ENCODE assay signal across 21 cellular contexts in the genomic region with DNA sequence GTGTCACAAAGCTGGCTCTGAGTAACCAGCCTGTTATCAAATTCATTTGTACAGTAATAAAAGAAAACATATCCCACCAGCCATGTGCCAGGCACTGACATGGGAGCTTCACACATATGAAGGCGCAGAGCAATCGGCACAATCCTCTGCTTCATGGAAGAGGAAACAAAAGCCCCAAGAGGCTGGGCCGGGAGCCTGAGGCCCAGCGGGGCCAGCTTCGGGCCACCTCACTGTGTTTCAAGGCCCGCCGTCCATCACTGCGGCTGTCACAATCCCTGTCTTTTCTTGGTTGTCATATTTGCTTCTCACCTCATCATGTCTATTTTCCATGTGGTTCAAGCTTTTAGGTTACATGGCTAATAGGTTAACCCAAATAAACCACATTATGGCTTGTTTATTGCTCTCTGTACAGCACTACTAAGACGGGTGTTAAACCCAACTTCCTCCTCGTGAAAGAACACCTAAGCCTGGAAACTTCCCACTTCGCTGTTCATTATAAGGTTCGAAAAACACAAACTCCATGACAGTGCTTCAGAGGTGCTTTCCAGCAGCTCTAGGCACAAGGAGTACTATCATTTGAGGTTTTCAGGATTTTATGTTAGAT.
"Had no signal": no experiment of that assay in that cellular context is flagged by ENCODE, and none has a peak within 500 bp of the region (broad histone marks: within the 10 kb centered on the region; RNA-seq: fewer than 3 reads in every experiment).

No MANE protein-coding gene starts in this region.

- H3K27ac Mint-ChIP-seq: activated B cell treated with CpG ODN at 0.5 μM for 24 hours; activated CD4-positive, alpha-beta memory T cell treated with anti-CD3 and anti-CD28 coated beads for 36 hours; activated naive CD8-positive, alpha-beta T cell treated with anti-CD3 and anti-CD28 coated beads for 36 hours; activated T-helper 1 cell treated with anti-CD3 and anti-CD28 coated beads, Interleukin-12 subunit alpha, Interleukin-12 subunit beta, Interleukin-2, Interleukin-4 antibody, amounts not matched to agents 30 ng/mL and 10 ng/mL and 1 ng/mL, durations not matched to agents 14 hours and 24 hours and 36 hours; mesothelial cell of epicardium; stimulated activated memory B cell treated with anti-CD40 and anti-IgM and Interleukin-4, amounts not matched to agents 10 μg/mL and 1 μg/mL and 100 μg/mL, for 72 hours had no signal

- H3K4me1 ChIP-seq: esophagus muscularis mucosa, parathyroid adenoma, sigmoid colon had no signal

- H2AFZ ChIP-seq: parathyroid adenoma had no signal

- FAIRE-seq: endothelial cell of umbilical vein, islet of Langerhans had no signal

- H3K79me2 ChIP-seq: parathyroid adenoma had no signal

- H3K36me3 Mint-ChIP-seq: activated CD4-positive, alpha-beta memory T cell treated with anti-CD3 and anti-CD28 coated beads for 36 hours; mesothelial cell of epicardium; stimulated activated memory B cell treated with anti-CD40 and anti-IgM and Interleukin-4, amounts not matched to agents 10 μg/mL and 1 μg/mL and 100 μg/mL, for 72 hours had no signal

- H3K27me3 ChIP-seq: esophagus muscularis mucosa, sigmoid colon, upper lobe of right lung had no signal

- H3K36me3 ChIP-seq: esophagus muscularis mucosa, lower lobe of right lung, sigmoid colon, upper lobe of right lung had no signal

- DNase-seq: activated B cell treated with CpG ODN at 0.5 μM for 24 hours; activated CD4-positive, alpha-beta memory T cell treated with anti-CD3 and anti-CD28 coated beads for 36 hours; activated CD4-positive, alpha-beta T cell treated with anti-CD3 and anti-CD28 coated beads for 4 hours; activated naive CD4-positive, alpha-beta T cell; activated naive CD8-positive, alpha-beta T cell treated with anti-CD3 and anti-CD28 coated beads for 36 hours; activated T-cell treated with anti-CD3 and anti-CD28 coated beads for 4 hours; amniotic stem cell; effector CD8-positive, alpha-beta T cell; left cardiac atrium; lower lobe of right lung; sigmoid colon; stimulated activated CD4-positive, alpha-beta T cell treated with anti-CD3 and anti-CD28 coated beads, Interleukin-4, amount 100 ng/mL, for 24 hours; T-helper 9 cell; upper lobe of right lung had no signal

- H3K27ac ChIP-seq: esophagus muscularis mucosa, lower lobe of right lung, parathyroid adenoma, sigmoid colon, upper lobe of right lung had no signal

- ATAC-seq: left cardiac atrium; lower lobe of right lung; stimulated activated memory B cell treated with anti-CD40 and anti-IgM and Interleukin-4, amounts not matched to agents 10 μg/mL and 1 μg/mL and 100 μg/mL, for 72 hours; upper lobe of right lung had no signal

- H3K9me3 Mint-ChIP-seq: activated B cell treated with CpG ODN at 0.5 μM for 24 hours; activated CD4-positive, alpha-beta memory T cell treated with anti-CD3 and anti-CD28 coated beads for 36 hours; activated naive CD8-positive, alpha-beta T cell treated with anti-CD3 and anti-CD28 coated beads for 36 hours; activated T-helper 1 cell treated with anti-CD3 and anti-CD28 coated beads, Interleukin-12 subunit alpha, Interleukin-12 subunit beta, Interleukin-2, Interleukin-4 antibody, amounts not matched to agents 30 ng/mL and 10 ng/mL and 1 ng/mL, durations not matched to agents 14 hours and 24 hours and 36 hours had no signal

- H3K9ac ChIP-seq: parathyroid adenoma had no signal

- H3K4me3 Mint-ChIP-seq: activated B cell treated with CpG ODN at 0.5 μM for 24 hours; activated CD4-positive, alpha-beta memory T cell treated with anti-CD3 and anti-CD28 coated beads for 36 hours; activated naive CD8-positive, alpha-beta T cell treated with anti-CD3 and anti-CD28 coated beads for 36 hours; activated T-helper 1 cell treated with anti-CD3 and anti-CD28 coated beads, Interleukin-12 subunit alpha, Interleukin-12 subunit beta, Interleukin-2, Interleukin-4 antibody, amounts not matched to agents 30 ng/mL and 10 ng/mL and 1 ng/mL, durations not matched to agents 14 hours and 24 hours and 36 hours; mesothelial cell of epicardium; stimulated activated memory B cell treated with anti-CD40 and anti-IgM and Interleukin-4, amounts not matched to agents 10 μg/mL and 1 μg/mL and 100 μg/mL, for 72 hours had no signal

- H3K4me3 ChIP-seq: esophagus muscularis mucosa, lower lobe of right lung, sigmoid colon, upper lobe of right lung had no signal

- H3K9me3 ChIP-seq: esophagus muscularis mucosa, lower lobe of right lung, sigmoid colon, upper lobe of right lung had no signal
